In the genomic region with DNA sequence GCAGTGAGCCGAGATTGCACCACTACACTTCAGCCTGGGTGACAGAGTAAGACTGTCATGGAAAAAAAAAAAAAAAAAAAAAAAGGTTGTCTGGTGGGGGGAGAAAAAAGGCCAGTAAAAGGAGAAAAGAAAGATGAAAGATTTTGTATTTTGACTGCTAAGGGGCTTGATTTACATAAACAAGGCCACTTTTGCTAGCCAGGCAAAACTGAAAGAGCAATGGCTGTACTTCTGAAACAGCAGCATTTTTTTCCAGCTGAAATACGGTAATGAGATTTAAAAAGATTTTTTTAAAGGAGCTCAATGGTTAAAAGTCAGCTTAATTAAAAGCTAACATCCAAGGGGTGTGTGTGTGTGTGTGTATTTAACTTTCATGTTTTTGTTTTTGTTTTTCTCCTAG, we compare ENCODE assay signal across 24 cellular contexts. TPM values are rescaled to one million over a fixed set of nuclear protein-coding genes. Genes with fewer than 3 reads are reported as not detected.
DNase-seq lines count a peak whose midpoint lies in the region; ATAC-seq and TF ChIP-seq lines count a peak whose summit lies in the region.
"Had no signal": no experiment of that assay in that cellular context is flagged by ENCODE, and none has a peak within 500 bp of the region (broad histone marks: within the 10 kb centered on the region; RNA-seq: fewer than 3 reads in every experiment).

No MANE protein-coding gene starts in this region.

- no peak for DNase-seq in activated naive CD8-positive, alpha-beta T cell treated with anti-CD3 and anti-CD28 coated beads, Interleukin-2, amount 50 U/mL, for 24 hours
- DNase-seq in OCI-M1 (lab: John Stamatoyannopoulos, UW) (peak; percentile 8), dorsolateral prefrontal cortex (no peak), H4 (ENCODE audit: low spot score) (no peak)
- no peak for DNase-seq in activated effector memory CD4-positive, alpha-beta T cell treated with anti-CD3 and anti-CD28 coated beads, Interleukin-2, amount 50 U/mL, for 16 hours
- DNase-seq: activated naive CD4-positive, alpha-beta T cell treated with anti-CD3 and anti-CD28 coated beads for 36 hours; brain microvascular endothelial cell; CD8-positive, alpha-beta memory T cell; cortex of kidney; DMS79 treated with DMSO at 0.1 percent for 48 hours; MG63; NCI-H187 treated with DMSO at 0.1 percent for 48 hours; NCI-H524 treated with DMSO at 0.1 percent for 48 hours; SJCRH30; stimulated activated CD4-positive, alpha-beta T cell treated with anti-CD3 and anti-CD28 coated beads, Interleukin-12 subunit alpha, Interleukin-12 subunit beta, amount 100 ng/mL, for 4 hours had no signal

- no peaks in the 10 kb centered on the region for H3K27me3 Mint-ChIP-seq in activated naive CD8-positive, alpha-beta T cell
- no peaks in the 10 kb centered on the region for H3K27me3 Mint-ChIP-seq in activated naive CD8-positive, alpha-beta T cell treated with anti-CD3 and anti-CD28 coated beads, Interleukin-2, amount 50 U/mL, for 24 hours
- H3K27me3 Mint-ChIP-seq: type B pancreatic cell had no signal

- peak overlapping the region; percentile 25 for H3K4me3 Mint-ChIP-seq in activated naive CD8-positive, alpha-beta T cell
- H3K4me3 Mint-ChIP-seq in activated naive CD8-positive, alpha-beta T cell treated with anti-CD3 and anti-CD28 coated beads, Interleukin-2, amount 50 U/mL, for 24 hours, result no peak overlapping the region
- H3K4me3 Mint-ChIP-seq: activated naive CD4-positive, alpha-beta T cell treated with anti-CD3 and anti-CD28 coated beads for 36 hours; CD8-positive, alpha-beta memory T cell; mesothelial cell of epicardium; neural crest cell; type B pancreatic cell had no signal

- H3K9me3 Mint-ChIP-seq in activated naive CD8-positive, alpha-beta T cell (ENCODE audit: low read depth), result no peaks in the 10 kb centered on the region
- peaks cover 4% of the 10 kb centered on the region for H3K9me3 Mint-ChIP-seq in activated naive CD8-positive, alpha-beta T cell treated with anti-CD3 and anti-CD28 coated beads, Interleukin-2, amount 50 U/mL, for 24 hours
- H3K9me3 Mint-ChIP-seq: CD8-positive, alpha-beta memory T cell had no signal

- intact Hi-C loops in dorsolateral prefrontal cortex (cut with DNase I), result no loop called here

- no peak for TF ChIP-seq CTCF in dorsolateral prefrontal cortex (IDR thresholded peaks at IDR 0.05 in 54 of 56, conservative IDR thresholded peaks at IDR 0.05 in 2 of 56; ENCODE audit: low read depth in 1 of 56, partially characterized antibody in 56 of 56)

- no peak overlapping the region for H3K27ac ChIP-seq in dorsolateral prefrontal cortex
- H3K27ac ChIP-seq: brain microvascular endothelial cell, SJCRH30 had no signal

- no peaks in the 10 kb centered on the region for H3K36me3 Mint-ChIP-seq in activated naive CD8-positive, alpha-beta T cell
- H3K36me3 Mint-ChIP-seq in activated naive CD8-positive, alpha-beta T cell treated with anti-CD3 and anti-CD28 coated beads, Interleukin-2, amount 50 U/mL, for 24 hours (ENCODE audit: low read depth), result peaks cover 4% of the 10 kb centered on the region
- H3K36me3 Mint-ChIP-seq: CD8-positive, alpha-beta memory T cell; type B pancreatic cell had no signal

- no peak overlapping the region for H3K27ac Mint-ChIP-seq in activated naive CD8-positive, alpha-beta T cell
- no peak overlapping the region for H3K27ac Mint-ChIP-seq in activated naive CD8-positive, alpha-beta T cell treated with anti-CD3 and anti-CD28 coated beads, Interleukin-2, amount 50 U/mL, for 24 hours
- H3K27ac Mint-ChIP-seq: activated naive CD4-positive, alpha-beta T cell treated with anti-CD3 and anti-CD28 coated beads for 36 hours; mesothelial cell of epicardium; type B pancreatic cell had no signal

- ATAC-seq in activated naive CD8-positive, alpha-beta T cell treated with anti-CD3 and anti-CD28 coated beads, Interleukin-2, amount 50 U/mL, for 24 hours, result no peak
- peak; percentile 58 for ATAC-seq in GM21619 (IDR thresholded peaks at IDR 0.05; ENCODE audit: unreplicated experiment)
- no peak for ATAC-seq in GM21528 (IDR thresholded peaks at IDR 0.05; ENCODE audit: low FRiP score, unreplicated experiment)

- peaks cover 23% of the 10 kb centered on the region for H3K4me1 Mint-ChIP-seq in activated naive CD8-positive, alpha-beta T cell (ENCODE audit: low read depth)
- peaks cover 22% of the 10 kb centered on the region for H3K4me1 Mint-ChIP-seq in activated naive CD8-positive, alpha-beta T cell treated with anti-CD3 and anti-CD28 coated beads, Interleukin-2, amount 50 U/mL, for 24 hours
- H3K4me1 Mint-ChIP-seq: mesothelial cell of epicardium, neural crest cell had no signal

- no peaks in the 10 kb centered on the region for H3K27me3 ChIP-seq in dorsolateral prefrontal cortex
- H3K27me3 ChIP-seq: brain microvascular endothelial cell, MG63, SJCRH30 had no signal

- H3K4me3 ChIP-seq in dorsolateral prefrontal cortex, result no peak overlapping the region
- H3K4me3 ChIP-seq: HAP-1, MG63, SJCRH30 had no signal

RNA-seq across cellular contexts. Expression of gene OXER1, which starts 11.3 kb away (rescaled TPM):
- total RNA-seq in dorsolateral prefrontal cortex, result 1 to 10 TPM in 14 of 120 experiments, under 1 TPM in 81, not detected in 25; 0.21 to 1.7 (median 0.58) TPM
- total RNA-seq in H4 (2014; rRNA removed; shearing (Covaris generic)), result not detected in 2 replicates
- total RNA-seq: frontal cortex, pulmonary artery endothelial cell had no signal

RNA-seq across cellular contexts. Expression of gene HAAO, which starts 17.2 kb away (rescaled TPM):
- 1 to 10 TPM in 116 of 120 experiments, under 1 TPM in 4; 0.65 to 6.9 (median 2.5) TPM for total RNA-seq in dorsolateral prefrontal cortex
- not detected in 2 replicates for total RNA-seq in H4 (2014; rRNA removed; shearing (Covaris generic))
